ENCODE assay signal across 14 cellular contexts in the genomic region with DNA sequence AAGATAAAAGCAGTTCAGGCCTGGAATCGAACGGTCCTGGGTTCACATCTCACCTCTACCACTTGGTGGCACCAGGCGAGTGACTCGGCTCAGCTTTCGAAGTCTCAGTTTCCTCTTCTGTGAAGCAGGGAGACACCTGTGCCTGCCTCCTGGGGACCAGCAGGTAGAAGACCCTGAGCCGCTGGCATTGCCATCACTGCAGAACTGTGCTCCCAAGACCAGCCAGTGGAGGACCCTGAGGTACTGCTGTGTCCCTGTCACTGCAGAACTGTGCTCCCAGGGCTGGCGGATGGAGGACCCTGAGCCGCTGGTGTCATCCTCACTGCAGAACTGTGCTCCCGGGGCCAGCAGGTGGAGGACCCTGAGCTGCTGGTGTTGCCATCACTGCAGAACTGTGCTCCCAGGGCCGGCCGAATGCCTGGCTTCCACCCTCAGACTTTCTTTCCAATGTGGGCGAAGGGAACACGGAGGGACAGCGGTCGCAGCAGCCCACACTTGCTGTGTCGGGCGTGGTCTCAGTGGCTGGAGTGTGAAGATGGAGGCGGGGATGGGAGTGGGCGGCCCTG. TPM values are rescaled to one million over a fixed set of nuclear protein-coding genes. Genes with fewer than 3 reads are reported as not detected.
DNase-seq lines count a peak whose midpoint lies in the region; ATAC-seq and TF ChIP-seq lines count a peak whose summit lies in the region.
"Had no signal": no experiment of that assay in that cellular context is flagged by ENCODE, and none has a peak within 500 bp of the region (broad histone marks: within the 10 kb centered on the region; RNA-seq: fewer than 3 reads in every experiment).

No MANE protein-coding gene starts in this region.

- no peak overlapping the region for H3K27ac Mint-ChIP-seq in effector memory CD8-positive, alpha-beta T cell
- no peak overlapping the region for H3K27ac Mint-ChIP-seq in stimulated activated naive B cell treated with anti-CD40 and anti-IgM and Interleukin-4, amounts not matched to agents 10 μg/mL and 1 μg/mL and 100 μg/mL, for 72 hours
- H3K27ac Mint-ChIP-seq in glutamatergic neuron (ENCODE audit: unreplicated experiment) = no peak overlapping the region
- H3K27ac Mint-ChIP-seq in MCF 10A (ENCODE audit: low read depth, unreplicated experiment) = no peak overlapping the region

- no peaks in the 10 kb centered on the region for H3K9me3 Mint-ChIP-seq in activated T-cell treated with anti-CD3 and anti-CD28 coated beads, Interleukin-2, amount 50 U/mL, for 4 hours
- H3K9me3 Mint-ChIP-seq in effector memory CD8-positive, alpha-beta T cell = no peaks in the 10 kb centered on the region
- H3K9me3 Mint-ChIP-seq in stimulated activated naive B cell treated with anti-CD40 and anti-IgM and Interleukin-4, amounts not matched to agents 10 μg/mL and 1 μg/mL and 100 μg/mL, for 72 hours = no peaks in the 10 kb centered on the region
- H3K9me3 Mint-ChIP-seq in glutamatergic neuron (ENCODE audit: unreplicated experiment) (peaks cover 8% of the 10 kb centered on the region), MCF 10A (ENCODE audit: unreplicated experiment) (no peaks in the 10 kb centered on the region)

- no peak overlapping the region for H3K4me3 Mint-ChIP-seq in activated T-cell treated with anti-CD3 and anti-CD28 coated beads, Interleukin-2, amount 50 U/mL, for 4 hours
- no peak overlapping the region for H3K4me3 Mint-ChIP-seq in effector memory CD8-positive, alpha-beta T cell
- H3K4me3 Mint-ChIP-seq in stimulated activated naive B cell treated with anti-CD40 and anti-IgM and Interleukin-4, amounts not matched to agents 10 μg/mL and 1 μg/mL and 100 μg/mL, for 72 hours = no peak overlapping the region
- no peak overlapping the region for H3K4me3 Mint-ChIP-seq in glutamatergic neuron (ENCODE audit: unreplicated experiment)
- H3K4me3 Mint-ChIP-seq in MCF 10A (ENCODE audit: unreplicated experiment) = no peak overlapping the region
- H3K4me3 Mint-ChIP-seq: brain had no signal

- intact Hi-C loops in MCF 10A (cut with micrococcal nuclease) = no loop called here

- ATAC-seq in activated T-cell treated with anti-CD3 and anti-CD28 coated beads, Interleukin-2, amount 50 U/mL, for 4 hours = no peak
- ATAC-seq in effector memory CD8-positive, alpha-beta T cell (replicated peaks) = peak; percentile 31
- peak; percentile 12 to 23 for ATAC-seq in stimulated activated naive B cell treated with anti-CD40 and anti-IgM and Interleukin-4, amounts not matched to agents 10 μg/mL and 1 μg/mL and 100 μg/mL, for 72 hours (replicated peaks)
- ATAC-seq: activated CD4-positive, CD25-positive, alpha-beta regulatory T cell treated with anti-CD3 and anti-CD28 coated beads, Interleukin-2, amount 50 U/mL, for 24 hours had no signal

- no peak overlapping the region for H3K27ac ChIP-seq in RWPE1
- H3K27ac ChIP-seq: BLaER1 treated with 17β-estradiol and CSF1 and Interleukin-3, amounts not matched to agents 10 nM and 100 nM had no signal

- no peaks in the 10 kb centered on the region for H3K36me3 Mint-ChIP-seq in activated T-cell treated with anti-CD3 and anti-CD28 coated beads, Interleukin-2, amount 50 U/mL, for 4 hours (ENCODE audit: insufficient read depth)
- H3K36me3 Mint-ChIP-seq in effector memory CD8-positive, alpha-beta T cell (ENCODE audit: insufficient read depth) = no peaks in the 10 kb centered on the region
- H3K36me3 Mint-ChIP-seq in stimulated activated naive B cell treated with anti-CD40 and anti-IgM and Interleukin-4, amounts not matched to agents 10 μg/mL and 1 μg/mL and 100 μg/mL, for 72 hours = no peaks in the 10 kb centered on the region
- H3K36me3 Mint-ChIP-seq in glutamatergic neuron (ENCODE audit: unreplicated experiment) (peaks cover 7% of the 10 kb centered on the region), MCF 10A (ENCODE audit: insufficient read depth, unreplicated experiment) (no peaks in the 10 kb centered on the region)
- H3K36me3 Mint-ChIP-seq: brain had no signal

- no TSS peak for BruUV-seq in MCF 10A (replicated peaks; lab: Mats Ljungman, UMichigan)

- H3K27me3 Mint-ChIP-seq in activated T-cell treated with anti-CD3 and anti-CD28 coated beads, Interleukin-2, amount 50 U/mL, for 4 hours (ENCODE audit: low read depth) = peaks cover 5% of the 10 kb centered on the region
- peaks cover 11 to 19% of the 10 kb centered on the region in 2 donors for H3K27me3 Mint-ChIP-seq in effector memory CD8-positive, alpha-beta T cell
- peaks cover 24 to 29% of the 10 kb centered on the region in 2 donors for H3K27me3 Mint-ChIP-seq in stimulated activated naive B cell treated with anti-CD40 and anti-IgM and Interleukin-4, amounts not matched to agents 10 μg/mL and 1 μg/mL and 100 μg/mL, for 72 hours
- peaks cover 2% of the 10 kb centered on the region for H3K27me3 Mint-ChIP-seq in glutamatergic neuron (ENCODE audit: unreplicated experiment)
- H3K27me3 Mint-ChIP-seq in MCF 10A (ENCODE audit: insufficient read depth, unreplicated experiment) = peaks cover 31% of the 10 kb centered on the region

- CTCF ChIA-PET in RWPE1 (lab: Yijun Ruan, JAX) (no interaction called here), MCF 10A (lab: Yijun Ruan, JAX) (interaction anchor here (0.6 kb wide), 1 partner anchor 15 kb away, joined by 3 read pairs; no protein-coding TSS in a partner anchor)

- H3K4me1 Mint-ChIP-seq in activated T-cell treated with anti-CD3 and anti-CD28 coated beads, Interleukin-2, amount 50 U/mL, for 4 hours (ENCODE audit: low read depth) = peaks cover 28% of the 10 kb centered on the region
- H3K4me1 Mint-ChIP-seq in effector memory CD8-positive, alpha-beta T cell (ENCODE audit: low read depth in 2 of 2) = peaks cover 7 to 8% of the 10 kb centered on the region in 2 donors
- H3K4me1 Mint-ChIP-seq in stimulated activated naive B cell treated with anti-CD40 and anti-IgM and Interleukin-4, amounts not matched to agents 10 μg/mL and 1 μg/mL and 100 μg/mL, for 72 hours = peaks cover 19 to 40% of the 10 kb centered on the region in 2 donors
- H3K4me1 Mint-ChIP-seq in glutamatergic neuron (ENCODE audit: low read depth, unreplicated experiment) (peaks cover 15% of the 10 kb centered on the region), MCF 10A (ENCODE audit: insufficient read depth, unreplicated experiment) (no peaks in the 10 kb centered on the region)

- TF ChIP-seq CTCF in RWPE1 (conservative IDR thresholded peaks at IDR 0.05; ENCODE audit: low read depth) (no peak), glutamatergic neuron (IDR thresholded peaks at IDR 0.05; ENCODE audit: partially characterized antibody, unreplicated experiment) (no peak), MCF 10A (IDR thresholded peaks at IDR 0.05; ENCODE audit: unreplicated experiment) (no peak)

- DNase-seq in activated T-cell treated with anti-CD3 and anti-CD28 coated beads, Interleukin-2, amount 50 U/mL, for 1 hour = peak; percentile 23
- DNase-seq in activated T-cell treated with anti-CD3 and anti-CD28 coated beads, Interleukin-2, amount 50 U/mL, for 4 hours = no peak
- DNase-seq in OCI-M1 (lab: John Stamatoyannopoulos, UW) (peak; percentile 5), RWPE1 (ENCODE audit: low spot score) (no peak), glutamatergic neuron (no peak), MCF 10A (ENCODE audit: unreplicated experiment) (no peak)
- no peak for DNase-seq in effector memory CD8-positive, alpha-beta T cell
- no peak for DNase-seq in stimulated activated naive B cell treated with anti-CD40 and anti-IgM and Interleukin-4, amounts not matched to agents 10 μg/mL and 1 μg/mL and 100 μg/mL, for 72 hours
- DNase-seq: MG63, retina had no signal

- POLR2A ChIA-PET in RWPE1 (lab: Yijun Ruan, JAX; ENCODE audit: low non-redundant PET) = no interaction called here
- POLR2A ChIA-PET in MCF 10A (lab: Yijun Ruan, JAX) = interaction anchor here (0.7 kb wide), 1 partner anchor 133 kb away, joined by 4 read pairs; no protein-coding TSS in a partner anchor

RNA-seq across cellular contexts. Expression of gene SLC7A5, which starts 8.7 kb away (rescaled TPM):
- total RNA-seq in activated T-cell treated with anti-CD3 and anti-CD28 coated beads, Interleukin-2, amount 50 U/mL, for 4 hours = 100 to 1,000 TPM; 814 to 984 (median 886) TPM
- total RNA-seq in glutamatergic neuron (ENCODE audit: unreplicated experiment) (205 TPM), MCF 10A (2022) (794 and 1,007 TPM in 2 replicates)

RNA-seq across cellular contexts. Expression of gene CA5A, which starts 58.3 kb away (rescaled TPM):
- under 1 TPM in 1 of 3 donors, not detected in 2; 0.43 TPM for total RNA-seq in activated T-cell treated with anti-CD3 and anti-CD28 coated beads, Interleukin-2, amount 50 U/mL, for 4 hours
- total RNA-seq in glutamatergic neuron (ENCODE audit: unreplicated experiment) = not detected
- total RNA-seq in MCF 10A (2022) = not detected in 2 replicates
- total RNA-seq: frontal cortex had no signal

Comparison
In these comparisons a context has a peak if more than half of its experiments do, and no peak if none do; other contexts are left out.
1. DNase-seq: peak in activated T-cell treated with anti-CD3 and anti-CD28 coated beads, Interleukin-2, amount 50 U/mL, for 1 hour (single experiment) and OCI-M1 (single experiment); none in activated T-cell treated with anti-CD3 and anti-CD28 coated beads, Interleukin-2, amount 50 U/mL, for 4 hours (single experiment), effector memory CD8-positive, alpha-beta T cell (0 of 3), stimulated activated naive B cell treated with anti-CD40 and anti-IgM and Interleukin-4, amounts not matched to agents 10 μg/mL and 1 μg/mL and 100 μg/mL, for 72 hours (single experiment), RWPE1 (single experiment), glutamatergic neuron (single experiment) and MCF 10A (single experiment).
2. ATAC-seq: peak in effector memory CD8-positive, alpha-beta T cell (single experiment) and stimulated activated naive B cell treated with anti-CD40 and anti-IgM and Interleukin-4, amounts not matched to agents 10 μg/mL and 1 μg/mL and 100 μg/mL, for 72 hours (2 of 2); none in activated T-cell treated with anti-CD3 and anti-CD28 coated beads, Interleukin-2, amount 50 U/mL, for 4 hours (0 of 2).